Comparison of ENCODE assay signal across 1 cellular context in genomic region chr18:10933648-10934047, GRCh38.
TF ChIP-seq lines count a peak whose summit lies in the region.

No MANE protein-coding gene starts in this region.

TF ChIP-seq in GM12878, 131 proteins besides CTCF, POLR2A, EP300 and RAD21:
- TF ChIP-seq KLF5 (IDR thresholded peaks at IDR 0.05; ENCODE audit: partially characterized antibody) (peak; percentile 91), IKZF2 (IDR thresholded peaks at IDR 0.05) (0 out of 4 replicates have a peak, but pooled peaks of 1 of the 2 experiments have one; percentile 39), CBX5 (IDR thresholded peaks at IDR 0.05; ENCODE audit: low read depth) (peak; percentile 49; the same call in 1 of the 2 replicates), ZBTB33 (IDR thresholded peaks at IDR 0.05) (0 out of 2 replicates have a peak, but pooled peaks have one; percentile 57)
- TF ChIP-seq, protein P1, sequence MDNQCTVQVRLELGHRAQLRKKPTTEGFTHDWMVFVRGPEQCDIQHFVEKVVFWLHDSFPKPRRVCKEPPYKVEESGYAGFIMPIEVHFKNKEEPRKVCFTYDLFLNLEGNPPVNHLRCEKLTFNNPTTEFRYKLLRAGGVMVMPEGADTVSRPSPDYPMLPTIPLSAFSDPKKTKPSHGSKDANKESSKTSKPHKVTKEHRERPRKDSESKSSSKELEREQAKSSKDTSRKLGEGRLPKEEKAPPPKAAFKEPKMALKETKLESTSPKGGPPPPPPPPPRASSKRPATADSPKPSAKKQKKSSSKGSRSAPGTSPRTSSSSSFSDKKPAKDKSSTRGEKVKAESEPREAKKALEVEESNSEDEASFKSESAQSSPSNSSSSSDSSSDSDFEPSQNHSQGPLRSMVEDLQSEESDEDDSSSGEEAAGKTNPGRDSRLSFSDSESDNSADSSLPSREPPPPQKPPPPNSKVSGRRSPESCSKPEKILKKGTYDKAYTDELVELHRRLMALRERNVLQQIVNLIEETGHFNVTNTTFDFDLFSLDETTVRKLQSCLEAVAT (IDR thresholded peaks at IDR 0.05) = 0 out of 2 replicates have a peak, but pooled peaks have one; percentile 19
TF ChIP-seq in GM12878: peak in this region for 5; not testable (repeated sequence) for 126.
